Comparison of ENCODE assay signal across 8 cellular contexts in the genomic region with DNA sequence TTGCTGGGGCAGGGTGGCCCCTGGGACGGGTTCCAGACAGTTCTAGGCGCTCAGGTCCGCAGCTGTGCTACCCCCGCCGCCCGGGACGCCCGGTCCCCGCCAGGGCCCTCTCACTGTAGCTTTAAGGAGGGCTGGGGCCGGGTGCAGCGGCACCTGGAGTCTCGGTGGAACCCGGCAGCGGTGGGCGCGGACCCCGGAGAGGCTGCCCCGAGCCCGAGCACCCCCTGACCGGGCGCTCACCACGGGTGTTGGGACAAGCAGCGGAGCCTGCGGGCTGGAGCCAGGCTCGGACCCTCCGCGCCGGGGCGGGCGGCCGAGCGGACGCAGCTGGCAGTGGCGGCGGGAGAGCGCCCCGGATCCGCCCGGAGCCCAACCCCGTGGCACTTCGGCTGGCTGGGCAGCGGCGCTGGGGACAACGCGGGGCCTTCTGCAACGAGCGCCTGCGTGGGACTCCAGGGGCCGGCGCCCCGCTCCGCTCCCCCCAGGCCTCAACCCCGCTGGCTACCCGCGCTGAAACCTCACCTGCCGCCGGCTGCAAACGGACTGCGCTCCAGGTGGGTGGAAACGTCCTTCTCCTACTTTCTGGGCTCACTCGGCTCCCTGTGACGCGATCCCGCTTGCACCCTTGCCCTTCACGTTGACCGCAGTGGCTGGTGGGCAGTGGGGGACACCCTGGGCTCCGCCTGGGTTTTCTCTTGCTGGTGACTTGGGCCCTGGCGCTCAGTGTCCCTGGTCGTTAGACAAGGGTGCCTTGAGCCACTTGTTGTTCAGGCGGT.
DNase-seq lines count a peak whose midpoint lies in the region; ATAC-seq, FAIRE-seq and TF ChIP-seq lines count a peak whose summit lies in the region.

No MANE protein-coding gene starts in this region.

- H3K4me1 Mint-ChIP-seq in stimulated activated naive CD8-positive, alpha-beta T cell treated with anti-CD3 and anti-CD28 coated beads, Interleukin-15, Interleukin-2, amounts not matched to agents 100 ng/mL and 50 ng/mL, for 24 hours (ENCODE audit: low read depth) = peaks cover 4% of the 10 kb centered on the region

- H3K4me3 ChIP-seq in body of pancreas = peak overlapping the region; percentile 82 to 98
- peak overlapping the region in 1 of 3 experiments; percentile 33; a peak in 1 of 6 replicates for H3K4me3 ChIP-seq in HepG2 (replicated peaks in 1 of 3; ENCODE audit: insufficient read depth in 1 of 3, low read depth in 2 of 3, low read length in 3 of 3)

- H3K4me2 ChIP-seq in HepG2 (ENCODE audit: low read depth, low read length) = peak overlapping the region; percentile 7; the same call in 1 of the 2 replicates

- H3K27ac Mint-ChIP-seq in stimulated activated naive CD8-positive, alpha-beta T cell treated with anti-CD3 and anti-CD28 coated beads, Interleukin-15, Interleukin-2, amounts not matched to agents 100 ng/mL and 50 ng/mL, for 24 hours = no peak overlapping the region

- intact Hi-C loops in body of pancreas (cut with DNase I) (no loop called here), HepG2 (cut with micrococcal nuclease; ENCODE audit: unreplicated experiment) (no loop called here)

- H3K4me1 ChIP-seq in body of pancreas (peaks cover 75% of the 10 kb centered on the region), HepG2 (ENCODE audit: insufficient read depth, low read length) (no peaks in the 10 kb centered on the region)

- in situ Hi-C loops in HepG2 (cut with HindIII; ENCODE audit: extremely low pct_ligation_motif_present, low pct_unique_long_range_greater_than_20kb) = no loop called here

- no peak for TF ChIP-seq RAD21 in HepG2 (CRISPR knock-in tag; IDR thresholded peaks at IDR 0.05)

- peak; percentile 70 for ATAC-seq in body of pancreas
- ATAC-seq in HepG2 = peak; percentile 54
- no peak for ATAC-seq in HG03565 (IDR thresholded peaks at IDR 0.05; ENCODE audit: unreplicated experiment)
- ATAC-seq in GM18502 (IDR thresholded peaks at IDR 0.05; ENCODE audit: poor library complexity, unreplicated experiment) = no peak
- ATAC-seq in GM18868 (IDR thresholded peaks at IDR 0.05; ENCODE audit: unreplicated experiment) = no peak

- TF ChIP-seq EP300 in HepG2 (IDR thresholded peaks at IDR 0.05; ENCODE audit: low read depth in 2 of 2, low read length in 2 of 2) = no peak
- no peak for TF ChIP-seq EP300 in HepG2 (CRISPR knock-in tag; IDR thresholded peaks at IDR 0.05; ENCODE audit: borderline replicate concordance)

- no TSS peak for BruUV-seq in HepG2 (replicated peaks; lab: Mats Ljungman, UMichigan)

- no peaks in the 10 kb centered on the region for H3K79me2 ChIP-seq in HepG2 (ENCODE audit: insufficient read depth, low read length)

- no peaks in the 10 kb centered on the region for H3K27me3 ChIP-seq in body of pancreas
- no peaks in the 10 kb centered on the region for H3K27me3 ChIP-seq in HepG2 (ENCODE audit: control insufficient read depth in 1 of 2, insufficient read depth in 2 of 2, low read length in 2 of 2)

- H3K4me3 Mint-ChIP-seq in stimulated activated naive CD8-positive, alpha-beta T cell treated with anti-CD3 and anti-CD28 coated beads, Interleukin-15, Interleukin-2, amounts not matched to agents 100 ng/mL and 50 ng/mL, for 24 hours = peak overlapping the region; percentile 51

- no peak overlapping the region for H2AFZ ChIP-seq in HepG2 (ENCODE audit: low read length)

- H3K9ac ChIP-seq in HepG2 (ENCODE audit: insufficient read depth, low read depth, low read length) = no peak overlapping the region

- no peaks in the 10 kb centered on the region for H3K9me3 ChIP-seq in body of pancreas
- H3K9me3 ChIP-seq in HepG2 (ENCODE audit: low read length) = peaks cover 56% of the 10 kb centered on the region

- H3K9me3 Mint-ChIP-seq in stimulated activated naive CD8-positive, alpha-beta T cell treated with anti-CD3 and anti-CD28 coated beads, Interleukin-15, Interleukin-2, amounts not matched to agents 100 ng/mL and 50 ng/mL, for 24 hours = peaks cover 16% of the 10 kb centered on the region

- POLR2A ChIA-PET in HepG2 (lab: Yijun Ruan, JAX) = no interaction called here

- CTCF ChIA-PET in HepG2 (lab: Yijun Ruan, JAX; ENCODE audit: low intra/inter-chr PET ratio, low total read pairs) = no interaction called here

- DNase-seq in NCI-H748 (lab: John Stamatoyannopoulos, UW; ENCODE audit: unreplicated experiment) (peak; percentile 38), NCI-H748 treated with DMSO at 0.1 percent for 48 hours (lab: John Stamatoyannopoulos, UW) (no peak), body of pancreas (peak; percentile 58 to 72 (median 64)), HepG2 (ENCODE audit: low spot score) (no peak)

- H3K36me3 ChIP-seq in body of pancreas (replicated peaks in 1 of 2; ENCODE audit: insufficient read depth in 1 of 2, low read depth in 2 of 2) = no peaks in the 10 kb centered on the region
- no peaks in the 10 kb centered on the region for H3K36me3 ChIP-seq in HepG2 (replicated peaks in 1 of 2; ENCODE audit: control insufficient read depth in 1 of 2, insufficient read depth in 2 of 2, low read length in 2 of 2)

- TF ChIP-seq POLR2A in body of pancreas (IDR thresholded peaks at IDR 0.05) (peak; percentile 50 to 82 (median 75)), HepG2 (IDR thresholded peaks at IDR 0.05; ENCODE audit: insufficient read depth in 1 of 2, low read depth in 2 of 2, low read length in 2 of 2) (no peak)

- TF ChIP-seq CTCF in body of pancreas (IDR thresholded peaks at IDR 0.05) (peak in 1 of 7 experiments; percentile 3), HepG2 (CRISPR knock-in tag; IDR thresholded peaks at IDR 0.05) (no peak)

- peaks cover 4% of the 10 kb centered on the region for H3K36me3 Mint-ChIP-seq in stimulated activated naive CD8-positive, alpha-beta T cell treated with anti-CD3 and anti-CD28 coated beads, Interleukin-15, Interleukin-2, amounts not matched to agents 100 ng/mL and 50 ng/mL, for 24 hours (ENCODE audit: low read depth)

- H4K20me1 ChIP-seq in HepG2 (ENCODE audit: insufficient read depth, low read length) = no peaks in the 10 kb centered on the region

- H3K27me3 Mint-ChIP-seq in stimulated activated naive CD8-positive, alpha-beta T cell treated with anti-CD3 and anti-CD28 coated beads, Interleukin-15, Interleukin-2, amounts not matched to agents 100 ng/mL and 50 ng/mL, for 24 hours = peaks cover 9% of the 10 kb centered on the region

- H3K27ac ChIP-seq in body of pancreas (peak overlapping the region; percentile 87 to 96 (median 95)), HepG2 (ENCODE audit: extremely low read length, insufficient read depth, low read length) (no peak overlapping the region)

- no peak for FAIRE-seq in HepG2 (lab: Jason Lieb, UNC)

- WGBS in body of pancreas, 2 donors = 2 to 5% methylated on average over 7 to 43 of the region's 70 CpGs
- WGBS in HepG2 (ENCODE audit: low lambda C conversion rate) = 60% methylated on average over 7 of the region's 70 CpGs

TF ChIP-seq in HepG2, 621 proteins besides CTCF, POLR2A, EP300 and RAD21:
- no peak for TF ChIP-seq ZFYVE20 (CRISPR knock-in tag; IDR thresholded peaks at IDR 0.05; ENCODE audit: borderline replicate concordance, low read depth)
- TF ChIP-seq ZFP36L2 (CRISPR knock-in tag; IDR thresholded peaks at IDR 0.05) = no peak
- no peak for TF ChIP-seq PREB (CRISPR knock-in tag; IDR thresholded peaks at IDR 0.05)
- no peak for TF ChIP-seq PAF1 (CRISPR knock-in tag; IDR thresholded peaks at IDR 0.05)
- TF ChIP-seq CENPBD1 (CRISPR knock-in tag; IDR thresholded peaks at IDR 0.05; ENCODE audit: borderline replicate concordance, low read depth) = no peak
- TF ChIP-seq, protein P1, sequence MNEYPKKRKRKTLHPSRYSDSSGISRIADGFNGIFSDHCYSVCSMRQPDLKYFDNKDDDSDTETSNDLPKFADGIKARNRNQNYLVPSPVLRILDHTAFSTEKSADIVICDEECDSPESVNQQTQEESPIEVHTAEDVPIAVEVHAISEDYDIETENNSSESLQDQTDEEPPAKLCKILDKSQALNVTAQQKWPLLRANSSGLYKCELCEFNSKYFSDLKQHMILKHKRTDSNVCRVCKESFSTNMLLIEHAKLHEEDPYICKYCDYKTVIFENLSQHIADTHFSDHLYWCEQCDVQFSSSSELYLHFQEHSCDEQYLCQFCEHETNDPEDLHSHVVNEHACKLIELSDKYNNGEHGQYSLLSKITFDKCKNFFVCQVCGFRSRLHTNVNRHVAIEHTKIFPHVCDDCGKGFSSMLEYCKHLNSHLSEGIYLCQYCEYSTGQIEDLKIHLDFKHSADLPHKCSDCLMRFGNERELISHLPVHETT (CRISPR knock-in tag; conservative IDR thresholded peaks at IDR 0.05) = no peak
- no peak for TF ChIP-seq ZNF878 (CRISPR knock-in tag; IDR thresholded peaks at IDR 0.05)
- TF ChIP-seq SMC3 (IDR thresholded peaks at IDR 0.05; ENCODE audit: low read length) = no peak

Comparison
In these comparisons a context has a peak if more than half of its experiments do, and no peak if none do; other contexts are left out.
1. DNase-seq: peak in NCI-H748 (single experiment) and body of pancreas (4 of 4); none in NCI-H748 treated with DMSO at 0.1 percent for 48 hours (single experiment) and HepG2 (single experiment).
2. ATAC-seq: peak in body of pancreas (single experiment) and HepG2 (single experiment); none in HG03565 (single experiment), GM18502 (single experiment) and GM18868 (single experiment).
3. POLR2A ChIP-seq: peak in body of pancreas (3 of 3); none in HepG2 (0 of 2).